ENCODE assay signal across 8 cellular contexts in the genomic region with DNA sequence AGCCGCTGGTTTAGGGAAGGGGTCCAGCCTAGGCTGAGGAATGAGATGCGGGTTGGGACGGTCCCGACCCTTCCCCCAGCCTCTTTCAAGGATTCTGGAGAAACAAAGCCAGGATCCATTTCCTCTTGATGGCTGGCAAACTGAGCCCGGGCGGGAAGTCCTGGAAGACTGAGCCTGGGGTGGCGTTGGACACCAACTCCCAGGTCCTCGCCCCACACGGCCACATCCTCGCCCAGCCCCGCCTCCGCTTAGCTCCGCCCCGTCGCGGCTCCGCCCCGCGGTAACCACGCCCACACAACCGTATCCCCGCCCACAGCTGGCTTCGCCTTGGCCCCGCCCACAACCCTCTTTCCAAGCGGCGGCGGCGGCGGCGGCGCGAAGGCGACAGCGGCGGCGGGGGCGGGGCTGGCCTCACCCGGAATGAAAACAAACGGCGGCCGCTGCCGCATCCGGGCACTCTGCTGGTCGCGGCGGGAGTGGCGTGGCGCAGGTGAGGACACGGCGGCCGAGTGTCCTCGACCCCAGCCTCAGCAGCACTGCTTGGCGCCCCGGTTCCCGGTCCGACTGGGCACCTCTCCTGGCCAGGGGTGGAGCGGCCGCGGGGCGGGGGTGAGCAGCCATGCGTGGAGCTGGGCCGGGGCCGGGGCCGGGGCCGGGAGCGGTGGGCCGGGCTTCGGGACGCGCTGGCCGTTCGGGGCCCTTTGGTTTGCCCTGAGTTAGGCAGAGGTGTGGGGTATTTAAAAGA. TPM values are rescaled to one million over a fixed set of nuclear protein-coding genes. Genes with fewer than 3 reads are reported as not detected.
DNase-seq lines count a peak whose midpoint lies in the region; ATAC-seq and TF ChIP-seq lines count a peak whose summit lies in the region.

NUB1 (plus strand) TSS at position 456 of the 745 bp plus-strand sequence. CDS start 3,538 bp downstream, outside the sequence.

- H3K4me1 ChIP-seq in PC-3 (ENCODE audit: insufficient read depth, low read length) (peaks cover 9% of the 10 kb centered on the region), mucosa of rectum (ENCODE audit: control insufficient read depth in 2 of 2, insufficient read depth in 2 of 2, low read length in 2 of 2) (peaks cover 13 to 16% of the 10 kb centered on the region in 2 donors)

- no peaks in the 10 kb centered on the region for H3K9me2 ChIP-seq in PC-3 (replicated peaks; ENCODE audit: low read length)

- H3K36me3 ChIP-seq in PC-3 (ENCODE audit: low read depth, low read length), result peaks cover 10% of the 10 kb centered on the region; the same call in 1 of the 2 replicates
- H3K36me3 ChIP-seq in mucosa of rectum (ENCODE audit: control insufficient read depth in 2 of 2, insufficient read depth in 2 of 2, low read length in 2 of 2), result peaks cover 8 to 13% of the 10 kb centered on the region in 2 donors

- intact Hi-C loops in PC-3 (cut with micrococcal nuclease), result no loop called here

- H3K9me3 ChIP-seq in PC-3 (ENCODE audit: low read length) (no peaks in the 10 kb centered on the region), mucosa of rectum (ENCODE audit: control insufficient read depth in 2 of 2, low read length in 2 of 2) (no peaks in the 10 kb centered on the region)

- H3K4me3 ChIP-seq in PC-3 (ENCODE audit: low read length) (peak within 1 kb of the TSS; percentile 89), mucosa of rectum (ENCODE audit: low read length in 2 of 2) (peak within 1 kb of the TSS; percentile 87 to 90)

- peak; percentile 53 for ATAC-seq in GM21381 (IDR thresholded peaks at IDR 0.05; ENCODE audit: unreplicated experiment)
- ATAC-seq in PC-3, result peak; percentile 94
- peak; percentile 80 to 87 for ATAC-seq in activated T-cell treated with anti-CD3 and anti-CD28 coated beads, Interleukin-2, amount 50 U/mL, for 4 hours

- peaks cover 35% of the 10 kb centered on the region for H3K4me1 Mint-ChIP-seq in activated T-cell treated with anti-CD3 and anti-CD28 coated beads, Interleukin-2, amount 50 U/mL, for 4 hours (ENCODE audit: low read depth)

- POLR2A ChIA-PET in PC-3 (lab: Charles Lee; ENCODE audit: unreplicated experiment), result interaction anchor here (0.6 to 0.7 kb wide), 4 partner anchors 8 to 1122 kb away, joined by 3 to 10 read pairs (median 6); no protein-coding TSS in a partner anchor

- CTCF ChIA-PET in PC-3 (lab: Charles Lee), result interaction anchor here (0.6 to 1.0 kb wide), 4 partner anchors 26 to 230 kb away, joined by 3 to 8 read pairs (median 6); partner anchors contain the start of gene RHEB

- H3K36me3 Mint-ChIP-seq in activated T-cell treated with anti-CD3 and anti-CD28 coated beads, Interleukin-2, amount 50 U/mL, for 4 hours (ENCODE audit: insufficient read depth), result peaks cover 8% of the 10 kb centered on the region

- H3F3A ChIP-seq in PC-3 (ENCODE audit: low read length, unreplicated experiment), result no peaks in the 10 kb centered on the region

- no peaks in the 10 kb centered on the region for H3K27me3 ChIP-seq in PC-3 (ENCODE audit: low read length)
- no peaks in the 10 kb centered on the region for H3K27me3 ChIP-seq in mucosa of rectum (ENCODE audit: control insufficient read depth in 2 of 2, insufficient read depth in 2 of 2, low read length in 2 of 2)

- TF ChIP-seq POLR2A in erythroblast (IDR thresholded peaks at IDR 0.05; ENCODE audit: low read length), result peak; percentile 20

- H3K9me3 Mint-ChIP-seq in activated T-cell treated with anti-CD3 and anti-CD28 coated beads, Interleukin-2, amount 50 U/mL, for 4 hours, result peaks cover 5% of the 10 kb centered on the region

- peak within 1 kb of the TSS; percentile 84 for H3K4me3 Mint-ChIP-seq in activated T-cell treated with anti-CD3 and anti-CD28 coated beads, Interleukin-2, amount 50 U/mL, for 4 hours

- H3K79me2 ChIP-seq in PC-3 (ENCODE audit: low read length), result peaks cover 19% of the 10 kb centered on the region

- no peaks in the 10 kb centered on the region for H3K27me3 Mint-ChIP-seq in activated T-cell treated with anti-CD3 and anti-CD28 coated beads, Interleukin-2, amount 50 U/mL, for 4 hours (ENCODE audit: low read depth)

- H3K9ac ChIP-seq in PC-3 (ENCODE audit: low read length) (peak within 1 kb of the TSS; percentile 80), mucosa of rectum (ENCODE audit: low read depth in 1 of 2, low read length in 2 of 2) (peak within 1 kb of the TSS; percentile 71 to 86)

- BruUV-seq in PC-3 (replicated peaks; lab: Mats Ljungman, UMichigan), result no TSS peak

- H2AFZ ChIP-seq in PC-3 (ENCODE audit: low read length), result peak within 1 kb of the TSS; percentile 79

- H3K27ac ChIP-seq in PC-3 (ENCODE audit: low read length) (no peak within 1 kb of the TSS), mucosa of rectum (ENCODE audit: low read depth in 2 of 2, low read length in 2 of 2) (peak within 1 kb of the TSS; percentile 87 to 89)

- peak within 1 kb of the TSS; percentile 91 for H3K4me2 ChIP-seq in PC-3 (ENCODE audit: low read length)

- H4K20me1 ChIP-seq in PC-3 (ENCODE audit: low read length), result no peaks in the 10 kb centered on the region

- DNase-seq in COLO829 (ENCODE audit: low spot score), result peak; percentile 71
- DNase-seq in HuH-7 (ENCODE audit: low spot score), result peak; percentile 83
- peak; percentile 83 for DNase-seq in PC-3
- peak; percentile 89 for DNase-seq in activated T-cell treated with anti-CD3 and anti-CD28 coated beads, Interleukin-2, amount 50 U/mL, for 4 hours
- DNase-seq in erythroblast (lab: John Stamatoyannopoulos, UW), result peak; percentile 90 to 96
- DNase-seq in stimulated activated CD8-positive, alpha-beta memory T cell treated with anti-CD3 and anti-CD28 coated beads, Interleukin-4, amount 100 ng/mL, for 4 hours (ENCODE audit: low read depth in 2 of 2, low spot score in 1 of 2), result peak; percentile 78 to 87

- TF ChIP-seq CTCF in PC-3 (conservative IDR thresholded peaks at IDR 0.05; ENCODE audit: low read depth, low read length), result no peak

RNA-seq across cellular contexts. Expression of gene NUB1, which starts in this region (rescaled TPM):
- 40.1 and 47.0 TPM in 2 replicates for total RNA-seq in PC-3 (2014; rRNA removed)
- 10 to 100 TPM; 25.9 to 26.9 (median 26.5) TPM for total RNA-seq in activated T-cell treated with anti-CD3 and anti-CD28 coated beads, Interleukin-2, amount 50 U/mL, for 4 hours
